Comparison of ENCODE assay signal across 12 cellular contexts in the genomic region with DNA sequence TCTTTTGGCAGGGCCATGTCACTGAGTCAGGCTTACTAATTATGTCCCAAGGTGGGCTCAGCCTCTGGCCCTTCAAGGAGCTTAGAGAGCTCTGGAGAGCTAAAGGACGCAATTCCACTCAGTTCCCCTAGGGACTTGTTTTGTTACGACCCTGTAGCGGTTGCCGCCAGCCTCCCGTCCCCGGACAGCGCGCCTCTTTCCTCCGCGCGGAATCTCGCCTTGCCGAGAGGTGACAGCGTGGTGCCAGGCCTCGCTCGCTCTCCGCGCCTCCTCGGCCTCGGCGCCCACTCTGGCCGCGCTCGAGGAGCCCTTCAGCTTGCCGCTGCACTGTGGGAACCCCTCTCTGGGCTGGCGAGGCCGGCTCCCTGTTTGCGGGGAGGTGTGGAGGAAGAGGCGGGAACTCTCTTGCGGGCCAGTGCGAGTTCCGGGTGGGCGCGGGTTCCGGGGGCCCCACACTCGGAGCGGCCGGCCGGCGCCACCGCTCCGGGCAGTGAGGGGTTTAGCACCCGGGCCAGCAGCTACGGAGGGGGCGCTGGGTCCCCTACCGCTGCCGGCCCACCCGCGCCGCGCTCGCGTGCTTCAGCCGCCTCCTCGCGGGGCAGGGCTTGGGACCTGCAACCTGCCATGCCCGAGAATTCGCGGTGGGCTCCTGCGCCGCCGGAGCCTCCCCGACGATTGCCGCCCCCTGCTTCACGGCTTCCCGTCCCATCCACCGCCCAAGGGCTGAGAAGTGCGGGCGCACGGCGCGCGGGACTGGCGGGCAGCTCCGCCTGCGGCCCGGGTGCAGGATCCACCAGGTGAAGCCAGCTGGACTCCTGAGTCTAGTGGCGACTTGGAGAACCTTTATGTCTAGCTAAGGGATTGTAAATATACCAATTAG. TPM values are rescaled to one million over a fixed set of nuclear protein-coding genes. Genes with fewer than 3 reads are reported as not detected.
DNase-seq lines count a peak whose midpoint lies in the region; ATAC-seq and TF ChIP-seq lines count a peak whose summit lies in the region.
"Had no signal": no experiment of that assay in that cellular context is flagged by ENCODE, and none has a peak within 500 bp of the region (broad histone marks: within the 10 kb centered on the region; RNA-seq: fewer than 3 reads in every experiment).

No MANE protein-coding gene starts in this region.

- H3K36me3 ChIP-seq in stomach: no peaks in the 10 kb centered on the region
- H3K36me3 ChIP-seq: spleen had no signal

- H3K9me3 ChIP-seq in stomach: peaks cover 0 to 12% (median 5%) of the 10 kb centered on the region in 4 donors
- H3K9me3 ChIP-seq: mucosa of descending colon had no signal

- WGBS in stomach, 5 donors: 54 to 70% (median 58%) methylated on average over 25 to 79 of the region's 79 CpGs

- TF ChIP-seq EP300 in stomach (IDR thresholded peaks at IDR 0.05): no peak

- DNase-seq in activated naive CD4-positive, alpha-beta T cell treated with anti-CD3 and anti-CD28 coated beads, Interleukin-2, amount 10 ng/mL, durations not matched to agents 7 days and 5 days: no peak
- no peak for DNase-seq in activated naive CD4-positive, alpha-beta T cell treated with Interleukin-2 at 50 U/mL for 16 hours
- DNase-seq in activated T-helper 2 cell treated with anti-CD3 and anti-CD28 coated beads, Interferon-gamma antibody, Interleukin-2, Interleukin-4, amounts not matched to agents 10 μg/mL and 5 μg/mL and 100 μg/mL, durations not matched to agents 14 hours and 24 hours and 36 hours (ENCODE audit: low spot score): no peak
- no peak for DNase-seq in foreskin keratinocyte
- DNase-seq in stomach: no peak
- DNase-seq in NCI-H82 treated with DMSO at 0.1 percent for 48 hours (lab: John Stamatoyannopoulos, UW; ENCODE audit: unreplicated experiment): no peak
- DNase-seq: spleen had no signal

- peaks cover 27% of the 10 kb centered on the region for H3K27me3 Mint-ChIP-seq in activated naive CD4-positive, alpha-beta T cell treated with anti-CD3 and anti-CD28 coated beads, Interleukin-2, amount 10 ng/mL, durations not matched to agents 7 days and 5 days
- peaks cover 29% of the 10 kb centered on the region for H3K27me3 Mint-ChIP-seq in activated T-helper 2 cell treated with anti-CD3 and anti-CD28 coated beads, Interferon-gamma antibody, Interleukin-2, Interleukin-4, amounts not matched to agents 10 μg/mL and 5 μg/mL and 100 μg/mL, durations not matched to agents 14 hours and 24 hours and 36 hours (ENCODE audit: low read depth)

- no peak overlapping the region for H3K27ac Mint-ChIP-seq in activated naive CD4-positive, alpha-beta T cell treated with anti-CD3 and anti-CD28 coated beads, Interleukin-2, amount 10 ng/mL, durations not matched to agents 7 days and 5 days
- H3K27ac Mint-ChIP-seq in activated T-helper 2 cell treated with anti-CD3 and anti-CD28 coated beads, Interferon-gamma antibody, Interleukin-2, Interleukin-4, amounts not matched to agents 10 μg/mL and 5 μg/mL and 100 μg/mL, durations not matched to agents 14 hours and 24 hours and 36 hours: no peak overlapping the region

- CTCF ChIA-PET in activated naive CD4-positive, alpha-beta T cell treated with anti-CD3 and anti-CD28 coated beads, Interleukin-2, amount 10 ng/mL, durations not matched to agents 7 days and 5 days (lab: Charles Lee): interaction anchor here (0.9 to 4.2 kb wide), 7 partner anchors 19 to 363 kb away, joined by 3 to 56 read pairs (median 6); no protein-coding TSS in a partner anchor

- H3K4me1 Mint-ChIP-seq in activated naive CD4-positive, alpha-beta T cell treated with anti-CD3 and anti-CD28 coated beads, Interleukin-2, amount 10 ng/mL, durations not matched to agents 7 days and 5 days: peaks cover 37% of the 10 kb centered on the region
- peaks cover 24% of the 10 kb centered on the region for H3K4me1 Mint-ChIP-seq in activated T-helper 2 cell treated with anti-CD3 and anti-CD28 coated beads, Interferon-gamma antibody, Interleukin-2, Interleukin-4, amounts not matched to agents 10 μg/mL and 5 μg/mL and 100 μg/mL, durations not matched to agents 14 hours and 24 hours and 36 hours (ENCODE audit: low read depth)

- TF ChIP-seq CTCF in foreskin keratinocyte (conservative IDR thresholded peaks at IDR 0.05) (no peak), stomach (IDR thresholded peaks at IDR 0.05) (no peak)

- H3K4me3 Mint-ChIP-seq in activated naive CD4-positive, alpha-beta T cell treated with anti-CD3 and anti-CD28 coated beads, Interleukin-2, amount 10 ng/mL, durations not matched to agents 7 days and 5 days: peak overlapping the region; percentile 85
- peak overlapping the region; percentile 3 for H3K4me3 Mint-ChIP-seq in activated T-helper 2 cell treated with anti-CD3 and anti-CD28 coated beads, Interferon-gamma antibody, Interleukin-2, Interleukin-4, amounts not matched to agents 10 μg/mL and 5 μg/mL and 100 μg/mL, durations not matched to agents 14 hours and 24 hours and 36 hours (ENCODE audit: low read depth)

- H3K27me3 ChIP-seq in foreskin keratinocyte: peaks cover 18% of the 10 kb centered on the region
- peaks cover 5 to 40% (median 25%) of the 10 kb centered on the region in 3 donors for H3K27me3 ChIP-seq in stomach

- H3K4me3 ChIP-seq in stomach: peak overlapping the region in 3 of 4 donors; percentile 13 to 33 (median 29)
- H3K4me3 ChIP-seq: mucosa of descending colon had no signal

- no peaks in the 10 kb centered on the region for H3K4me1 ChIP-seq in foreskin keratinocyte
- peaks cover 0 to 28% (median 19%) of the 10 kb centered on the region in 4 donors for H3K4me1 ChIP-seq in stomach

- H3K36me3 Mint-ChIP-seq in activated naive CD4-positive, alpha-beta T cell treated with anti-CD3 and anti-CD28 coated beads, Interleukin-2, amount 10 ng/mL, durations not matched to agents 7 days and 5 days: peaks cover 7% of the 10 kb centered on the region
- peaks cover 6% of the 10 kb centered on the region for H3K36me3 Mint-ChIP-seq in activated T-helper 2 cell treated with anti-CD3 and anti-CD28 coated beads, Interferon-gamma antibody, Interleukin-2, Interleukin-4, amounts not matched to agents 10 μg/mL and 5 μg/mL and 100 μg/mL, durations not matched to agents 14 hours and 24 hours and 36 hours (ENCODE audit: low read depth)

- H3K27ac ChIP-seq in foreskin keratinocyte (no peak overlapping the region), stomach (no peak overlapping the region)
- H3K27ac ChIP-seq: HL-60, spleen had no signal

- intact Hi-C loops in activated T-helper 2 cell treated with anti-CD3 and anti-CD28 coated beads, Interferon-gamma antibody, Interleukin-2, Interleukin-4, amounts not matched to agents 10 μg/mL and 5 μg/mL and 100 μg/mL, durations not matched to agents 14 hours and 24 hours and 36 hours (cut with micrococcal nuclease): loop anchor here (1.0 to 10.0 kb wide), 2 partner anchors 74 to 570 kb away; partner anchors contain the start of gene OR2H2
- intact Hi-C loops in stomach (cut with DNase I; ENCODE audit: low total_unique reads): loop anchor here (5.0 to 10.0 kb wide), 2 partner anchors 180 to 328 kb away; no protein-coding TSS in a partner anchor

- TF ChIP-seq POLR2A in stomach (IDR thresholded peaks at IDR 0.05): no peak

- peaks cover 5% of the 10 kb centered on the region for H3K9me3 Mint-ChIP-seq in activated naive CD4-positive, alpha-beta T cell treated with anti-CD3 and anti-CD28 coated beads, Interleukin-2, amount 10 ng/mL, durations not matched to agents 7 days and 5 days
- H3K9me3 Mint-ChIP-seq in activated T-helper 2 cell treated with anti-CD3 and anti-CD28 coated beads, Interferon-gamma antibody, Interleukin-2, Interleukin-4, amounts not matched to agents 10 μg/mL and 5 μg/mL and 100 μg/mL, durations not matched to agents 14 hours and 24 hours and 36 hours: peaks cover 6% of the 10 kb centered on the region

- ATAC-seq in foreskin keratinocyte (peak; percentile 6), HG02763 (IDR thresholded peaks at IDR 0.05; ENCODE audit: unreplicated experiment) (no peak), GM21528 (IDR thresholded peaks at IDR 0.05; ENCODE audit: low FRiP score, unreplicated experiment) (no peak)

RNA-seq across cellular contexts. Expression of gene ZNF311, which starts 9.9 kb away (rescaled TPM):
- total RNA-seq in activated T-helper 2 cell treated with anti-CD3 and anti-CD28 coated beads, Interferon-gamma antibody, Interleukin-2, Interleukin-4, amounts not matched to agents 10 μg/mL and 5 μg/mL and 100 μg/mL, durations not matched to agents 14 hours and 24 hours and 36 hours: 0.59 and 0.87 TPM in 2 replicates
- total RNA-seq in foreskin keratinocyte (2.3 and 3.3 TPM in 2 replicates), stomach (1 to 10 TPM in 2 of 5 donors, under 1 TPM in 2, not detected in 1; 0.72 to 6.7 (median 1.5) TPM)
- polyA plus RNA-seq in foreskin keratinocyte (1.9 TPM in 2 replicates), stomach (1 to 10 TPM in 1 of 3 donors, under 1 TPM in 2; 0.50 to 1.2 (median 0.61) TPM)

RNA-seq across cellular contexts. Expression of gene OR2W1, which starts 30.0 kb away (rescaled TPM):
- not detected in 2 replicates for total RNA-seq in activated T-helper 2 cell treated with anti-CD3 and anti-CD28 coated beads, Interferon-gamma antibody, Interleukin-2, Interleukin-4, amounts not matched to agents 10 μg/mL and 5 μg/mL and 100 μg/mL, durations not matched to agents 14 hours and 24 hours and 36 hours
- not detected in 2 replicates for total RNA-seq in foreskin keratinocyte
- not detected in 2 replicates for polyA plus RNA-seq in foreskin keratinocyte
- total RNA-seq in stomach: not detected
- polyA plus RNA-seq in stomach: not detected
- total RNA-seq: mucosa of descending colon; spleen; T-helper 1 cell treated with Interleukin-12 subunit alpha and Interleukin-12 subunit beta and Interleukin-4 antibody, amounts not matched to agents 30 ng/mL and 1 ng/mL, for 36 hours had no signal
- polyA plus RNA-seq: spleen had no signal
